Comparison of ENCODE assay signal across 1 cellular context in genomic region chr4:106315968-106316772, GRCh38.
A peak's percentile ranks its signal among the peaks of the same experiment; 100 is the strongest.
TF ChIP-seq lines count a peak whose summit lies in the region.

Gene AIMP1 (plus strand): TSS chr4:106316550. CDS start chr4:106325010, 8,460 bp downstream.
Gene TBCK (minus strand): TSS chr4:106316209. CDS start chr4:106308960, 7,249 bp downstream.

TF ChIP-seq in GM12878, 131 proteins besides CTCF, POLR2A, EP300 and RAD21 (continued from another document and continues in another):
- TF ChIP-seq HDAC6 (IDR thresholded peaks at IDR 0.05; ENCODE audit: unreplicated experiment) (no peak), NBN (IDR thresholded peaks at IDR 0.05) (peak; percentile 99), ZNF217 (IDR thresholded peaks at IDR 0.05) (peak; percentile 68; the same call in 1 of the 2 replicates), ESRRA (IDR thresholded peaks at IDR 0.05; ENCODE audit: low read length) (no peak), BRCA1 (IDR thresholded peaks at IDR 0.05; ENCODE audit: low read depth, low read length) (no peak), NR2F1 (conservative IDR thresholded peaks at IDR 0.05) (0 out of 2 replicates have a peak, but pooled peaks have one; percentile 27), ZSCAN29 (IDR thresholded peaks at IDR 0.05) (no peak), POLR2AphosphoS5 (IDR thresholded peaks at IDR 0.05; ENCODE audit: low read length) (peak; percentile 95), HDGF (IDR thresholded peaks at IDR 0.05) (0 out of 2 replicates have a peak, but pooled peaks have one; percentile 57), SRF (IDR thresholded peaks at IDR 0.05; ENCODE audit: low read depth in 2 of 2, low read length in 2 of 2) (peak in 1 of 2 experiments; percentile 85; a peak in 2 of 4 replicates), PBX3 (IDR thresholded peaks at IDR 0.05; ENCODE audit: insufficient replicate concordance, low read depth, low read length) (peak; percentile 54), YY1 (IDR thresholded peaks at IDR 0.05; ENCODE audit: low read depth, low read length) (peak; percentile 12; the same call in 1 of the 2 replicates), CBX3 (IDR thresholded peaks at IDR 0.05; ENCODE audit: borderline replicate concordance, low read depth) (no peak), ZNF207 (IDR thresholded peaks at IDR 0.05; ENCODE audit: borderline replicate concordance) (peak; percentile 98), MYC (IDR thresholded peaks at IDR 0.05; ENCODE audit: insufficient read depth, insufficient read length, insufficient replicate concordance, low read length, severe bottlenecking) (peak; percentile 96), RUNX3 (IDR thresholded peaks at IDR 0.05; ENCODE audit: low read length) (peak; percentile 90), NFXL1 (IDR thresholded peaks at IDR 0.05; ENCODE audit: borderline replicate concordance) (no peak), SIN3A (IDR thresholded peaks at IDR 0.05; ENCODE audit: low read depth, low read length) (peak; percentile 80), BACH1 (IDR thresholded peaks at IDR 0.05; ENCODE audit: borderline replicate concordance) (peak; percentile 57), ZNF687 (IDR thresholded peaks at IDR 0.05) (peak; percentile 57; the same call in 1 of the 2 replicates), IKZF1 (conservative IDR thresholded peaks at IDR 0.05) (peak; percentile 90), NR2C1 (IDR thresholded peaks at IDR 0.05) (peak; percentile 71), BHLHE40 (IDR thresholded peaks at IDR 0.05; ENCODE audit: borderline replicate concordance in 1 of 2, low read depth in 2 of 2, low read length in 1 of 2) (peak; percentile 14 to 35; a peak in 1 of 4 replicates), TARDBP (IDR thresholded peaks at IDR 0.05; ENCODE audit: borderline replicate concordance) (peak; percentile 13; the same call in 1 of the 2 replicates), ATF7 (IDR thresholded peaks at IDR 0.05; ENCODE audit: low read depth) (peak; percentile 89), PAX5 (IDR thresholded peaks at IDR 0.05; ENCODE audit: borderline replicate concordance, low read depth, low read length) (peak; percentile 13; the same call in 1 of the 2 replicates), SMARCA5 (IDR thresholded peaks at IDR 0.05) (0 out of 2 replicates have a peak, but pooled peaks have one; percentile 11), SIX5 (IDR thresholded peaks at IDR 0.05; ENCODE audit: low read depth, low read length, severe bottlenecking) (peak; percentile 40), RB1 (IDR thresholded peaks at IDR 0.05; ENCODE audit: borderline replicate concordance) (no peak; the same call in 1 of the 2 replicates), SREBF1 (IDR thresholded peaks at IDR 0.05; ENCODE audit: low read length) (0 out of 2 replicates have a peak, but pooled peaks have one; percentile 10), MEF2A (IDR thresholded peaks at IDR 0.05; ENCODE audit: insufficient read depth, low read depth, low read length) (no peak), IRF4 (IDR thresholded peaks at IDR 0.05; ENCODE audit: low read depth, low read length) (0 out of 2 replicates have a peak, but pooled peaks have one; percentile 37), KAT2A (conservative IDR thresholded peaks at IDR 0.05; ENCODE audit: control insufficient read depth, low read depth, low read length) (no peak), POLR2AphosphoS2 (IDR thresholded peaks at IDR 0.05; ENCODE audit: low read depth, low read length) (peak; percentile 78; the same call in 1 of the 2 replicates), CBX5 (IDR thresholded peaks at IDR 0.05; ENCODE audit: low read depth) (0 out of 2 replicates have a peak, but pooled peaks have one; percentile 20), HDAC2 (IDR thresholded peaks at IDR 0.05) (no peak), SMAD1 (IDR thresholded peaks at IDR 0.05; ENCODE audit: low read depth, partially characterized antibody) (peak; percentile 48), WRNIP1 (IDR thresholded peaks at IDR 0.05; ENCODE audit: borderline replicate concordance, low read depth, low read length) (peak; percentile 35; the same call in 1 of the 2 replicates), IKZF2 (IDR thresholded peaks at IDR 0.05) (peak in 1 of 2 experiments; percentile 59; a peak in 1 of 4 replicates), CREB1 (IDR thresholded peaks at IDR 0.05; ENCODE audit: low read depth) (peak; percentile 96), MTA2 (IDR thresholded peaks at IDR 0.05; ENCODE audit: low read depth) (peak; percentile 42; the same call in 1 of the 2 replicates), GABPA (IDR thresholded peaks at IDR 0.05; ENCODE audit: low read depth) (peak; percentile 60; the same call in 1 of the 2 replicates), ZNF384 (IDR thresholded peaks at IDR 0.05; ENCODE audit: borderline replicate concordance, low read depth, low read length) (no peak), TAF1 (IDR thresholded peaks at IDR 0.05; ENCODE audit: borderline replicate concordance, low read depth, low read length) (peak; percentile 69), TCF3 (IDR thresholded peaks at IDR 0.05; ENCODE audit: borderline replicate concordance, insufficient read depth, low read depth, low read length) (peak; percentile 8; the same call in 1 of the 2 replicates), SKIL (IDR thresholded peaks at IDR 0.05; ENCODE audit: low read depth, poor library complexity, severe bottlenecking) (peak; percentile 95)
- TF ChIP-seq, protein P1, sequence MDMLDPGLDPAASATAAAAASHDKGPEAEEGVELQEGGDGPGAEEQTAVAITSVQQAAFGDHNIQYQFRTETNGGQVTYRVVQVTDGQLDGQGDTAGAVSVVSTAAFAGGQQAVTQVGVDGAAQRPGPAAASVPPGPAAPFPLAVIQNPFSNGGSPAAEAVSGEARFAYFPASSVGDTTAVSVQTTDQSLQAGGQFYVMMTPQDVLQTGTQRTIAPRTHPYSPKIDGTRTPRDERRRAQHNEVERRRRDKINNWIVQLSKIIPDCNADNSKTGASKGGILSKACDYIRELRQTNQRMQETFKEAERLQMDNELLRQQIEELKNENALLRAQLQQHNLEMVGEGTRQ (IDR thresholded peaks at IDR 0.05; ENCODE audit: borderline replicate concordance, low read depth, low read length): no peak; the same call in 1 of the 2 replicates
- TF ChIP-seq, protein P2, sequence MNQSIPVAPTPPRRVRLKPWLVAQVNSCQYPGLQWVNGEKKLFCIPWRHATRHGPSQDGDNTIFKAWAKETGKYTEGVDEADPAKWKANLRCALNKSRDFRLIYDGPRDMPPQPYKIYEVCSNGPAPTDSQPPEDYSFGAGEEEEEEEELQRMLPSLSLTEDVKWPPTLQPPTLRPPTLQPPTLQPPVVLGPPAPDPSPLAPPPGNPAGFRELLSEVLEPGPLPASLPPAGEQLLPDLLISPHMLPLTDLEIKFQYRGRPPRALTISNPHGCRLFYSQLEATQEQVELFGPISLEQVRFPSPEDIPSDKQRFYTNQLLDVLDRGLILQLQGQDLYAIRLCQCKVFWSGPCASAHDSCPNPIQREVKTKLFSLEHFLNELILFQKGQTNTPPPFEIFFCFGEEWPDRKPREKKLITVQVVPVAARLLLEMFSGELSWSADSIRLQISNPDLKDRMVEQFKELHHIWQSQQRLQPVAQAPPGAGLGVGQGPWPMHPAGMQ (IDR thresholded peaks at IDR 0.05; ENCODE audit: borderline replicate concordance): peak; percentile 100
- TF ChIP-seq, protein P3, sequence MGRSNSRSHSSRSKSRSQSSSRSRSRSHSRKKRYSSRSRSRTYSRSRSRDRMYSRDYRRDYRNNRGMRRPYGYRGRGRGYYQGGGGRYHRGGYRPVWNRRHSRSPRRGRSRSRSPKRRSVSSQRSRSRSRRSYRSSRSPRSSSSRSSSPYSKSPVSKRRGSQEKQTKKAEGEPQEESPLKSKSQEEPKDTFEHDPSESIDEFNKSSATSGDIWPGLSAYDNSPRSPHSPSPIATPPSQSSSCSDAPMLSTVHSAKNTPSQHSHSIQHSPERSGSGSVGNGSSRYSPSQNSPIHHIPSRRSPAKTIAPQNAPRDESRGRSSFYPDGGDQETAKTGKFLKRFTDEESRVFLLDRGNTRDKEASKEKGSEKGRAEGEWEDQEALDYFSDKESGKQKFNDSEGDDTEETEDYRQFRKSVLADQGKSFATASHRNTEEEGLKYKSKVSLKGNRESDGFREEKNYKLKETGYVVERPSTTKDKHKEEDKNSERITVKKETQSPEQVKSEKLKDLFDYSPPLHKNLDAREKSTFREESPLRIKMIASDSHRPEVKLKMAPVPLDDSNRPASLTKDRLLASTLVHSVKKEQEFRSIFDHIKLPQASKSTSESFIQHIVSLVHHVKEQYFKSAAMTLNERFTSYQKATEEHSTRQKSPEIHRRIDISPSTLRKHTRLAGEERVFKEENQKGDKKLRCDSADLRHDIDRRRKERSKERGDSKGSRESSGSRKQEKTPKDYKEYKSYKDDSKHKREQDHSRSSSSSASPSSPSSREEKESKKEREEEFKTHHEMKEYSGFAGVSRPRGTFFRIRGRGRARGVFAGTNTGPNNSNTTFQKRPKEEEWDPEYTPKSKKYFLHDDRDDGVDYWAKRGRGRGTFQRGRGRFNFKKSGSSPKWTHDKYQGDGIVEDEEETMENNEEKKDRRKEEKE (IDR thresholded peaks at IDR 0.05): no peak
- TF ChIP-seq, protein P4, sequence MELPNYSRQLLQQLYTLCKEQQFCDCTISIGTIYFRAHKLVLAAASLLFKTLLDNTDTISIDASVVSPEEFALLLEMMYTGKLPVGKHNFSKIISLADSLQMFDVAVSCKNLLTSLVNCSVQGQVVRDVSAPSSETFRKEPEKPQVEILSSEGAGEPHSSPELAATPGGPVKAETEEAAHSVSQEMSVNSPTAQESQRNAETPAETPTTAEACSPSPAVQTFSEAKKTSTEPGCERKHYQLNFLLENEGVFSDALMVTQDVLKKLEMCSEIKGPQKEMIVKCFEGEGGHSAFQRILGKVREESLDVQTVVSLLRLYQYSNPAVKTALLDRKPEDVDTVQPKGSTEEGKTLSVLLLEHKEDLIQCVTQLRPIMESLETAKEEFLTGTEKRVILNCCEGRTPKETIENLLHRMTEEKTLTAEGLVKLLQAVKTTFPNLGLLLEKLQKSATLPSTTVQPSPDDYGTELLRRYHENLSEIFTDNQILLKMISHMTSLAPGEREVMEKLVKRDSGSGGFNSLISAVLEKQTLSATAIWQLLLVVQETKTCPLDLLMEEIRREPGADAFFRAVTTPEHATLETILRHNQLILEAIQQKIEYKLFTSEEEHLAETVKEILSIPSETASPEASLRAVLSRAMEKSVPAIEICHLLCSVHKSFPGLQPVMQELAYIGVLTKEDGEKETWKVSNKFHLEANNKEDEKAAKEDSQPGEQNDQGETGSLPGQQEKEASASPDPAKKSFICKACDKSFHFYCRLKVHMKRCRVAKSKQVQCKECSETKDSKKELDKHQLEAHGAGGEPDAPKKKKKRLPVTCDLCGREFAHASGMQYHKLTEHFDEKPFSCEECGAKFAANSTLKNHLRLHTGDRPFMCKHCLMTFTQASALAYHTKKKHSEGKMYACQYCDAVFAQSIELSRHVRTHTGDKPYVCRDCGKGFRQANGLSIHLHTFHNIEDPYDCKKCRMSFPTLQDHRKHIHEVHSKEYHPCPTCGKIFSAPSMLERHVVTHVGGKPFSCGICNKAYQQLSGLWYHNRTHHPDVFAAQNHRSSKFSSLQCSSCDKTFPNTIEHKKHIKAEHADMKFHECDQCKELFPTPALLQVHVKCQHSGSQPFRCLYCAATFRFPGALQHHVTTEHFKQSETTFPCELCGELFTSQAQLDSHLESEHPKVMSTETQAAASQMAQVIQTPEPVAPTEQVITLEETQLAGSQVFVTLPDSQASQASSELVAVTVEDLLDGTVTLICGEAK (IDR thresholded peaks at IDR 0.05; ENCODE audit: borderline replicate concordance): peak; percentile 77
